In the genomic region with DNA sequence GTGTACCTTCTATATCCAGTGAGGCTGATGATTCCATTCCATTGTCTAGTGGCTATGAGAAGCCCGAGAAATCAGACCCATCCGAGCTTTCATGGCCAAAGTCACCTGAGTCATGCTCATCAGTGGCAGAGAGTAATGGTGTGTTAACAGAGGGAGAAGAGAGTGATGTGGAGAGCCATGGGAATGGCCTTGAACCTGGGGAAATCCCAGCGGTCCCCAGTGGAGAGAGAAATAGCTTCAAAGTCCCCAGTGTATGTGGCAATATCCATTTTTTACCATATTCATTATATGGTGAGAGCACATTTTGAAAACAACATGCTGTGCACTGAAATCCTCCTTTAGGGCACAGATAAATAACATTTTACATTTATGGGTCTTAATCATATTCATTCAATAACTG, we compare ENCODE assay signal across 1 cellular context.
TF ChIP-seq lines count a peak whose summit lies in the region.

No MANE protein-coding gene starts in this region.

TF ChIP-seq in HepG2, 621 proteins besides CTCF, POLR2A, EP300 and RAD21 (continued from another document):
- TF ChIP-seq ZNF75D (CRISPR knock-in tag; IDR thresholded peaks at IDR 0.05; ENCODE audit: borderline replicate concordance) (no peak), ZNF432 (CRISPR knock-in tag; IDR thresholded peaks at IDR 0.05; ENCODE audit: borderline replicate concordance) (no peak), ZNF777 (CRISPR knock-in tag; IDR thresholded peaks at IDR 0.05) (no peak), MEIS1 (CRISPR knock-in tag; IDR thresholded peaks at IDR 0.05; ENCODE audit: borderline replicate concordance) (no peak), ZNF142 (CRISPR knock-in tag; IDR thresholded peaks at IDR 0.05) (no peak), HOXA5 (CRISPR knock-in tag; IDR thresholded peaks at IDR 0.05) (no peak), ZSCAN12 (CRISPR knock-in tag; IDR thresholded peaks at IDR 0.05) (no peak), ZBTB44 (CRISPR knock-in tag; IDR thresholded peaks at IDR 0.05) (no peak), SETDB1 (CRISPR knock-in tag; IDR thresholded peaks at IDR 0.05; ENCODE audit: borderline replicate concordance) (no peak), GTF2F1 (IDR thresholded peaks at IDR 0.05; ENCODE audit: low read length) (no peak), ZNF33A (CRISPR knock-in tag; IDR thresholded peaks at IDR 0.05; ENCODE audit: borderline replicate concordance) (no peak), TOPORS (CRISPR knock-in tag; IDR thresholded peaks at IDR 0.05) (no peak), ZNF329 (CRISPR knock-in tag; IDR thresholded peaks at IDR 0.05; ENCODE audit: low read depth) (no peak), ZNF761 (CRISPR knock-in tag; conservative IDR thresholded peaks at IDR 0.05) (no peak), SIN3B (IDR thresholded peaks at IDR 0.05; ENCODE audit: low read length) (no peak), NR0B2 (CRISPR knock-in tag; IDR thresholded peaks at IDR 0.05) (no peak), ZNF850 (CRISPR knock-in tag; conservative IDR thresholded peaks at IDR 0.05) (no peak), TAF15 (IDR thresholded peaks at IDR 0.05; ENCODE audit: low read depth, low read length, poor library complexity, severe bottlenecking) (no peak), HMG20A (CRISPR knock-in tag; IDR thresholded peaks at IDR 0.05; ENCODE audit: borderline replicate concordance) (no peak), SRSF4 (IDR thresholded peaks at IDR 0.05; ENCODE audit: low read depth, low read length, poor library complexity, severe bottlenecking) (no peak), ZNF251 (CRISPR knock-in tag; IDR thresholded peaks at IDR 0.05) (no peak), ARID5B (CRISPR knock-in tag; IDR thresholded peaks at IDR 0.05) (peak; percentile 31; the same call in 1 of the 2 replicates), ZNF138 (CRISPR knock-in tag; IDR thresholded peaks at IDR 0.05; ENCODE audit: low read depth) (no peak)
- TF ChIP-seq, protein P1, sequence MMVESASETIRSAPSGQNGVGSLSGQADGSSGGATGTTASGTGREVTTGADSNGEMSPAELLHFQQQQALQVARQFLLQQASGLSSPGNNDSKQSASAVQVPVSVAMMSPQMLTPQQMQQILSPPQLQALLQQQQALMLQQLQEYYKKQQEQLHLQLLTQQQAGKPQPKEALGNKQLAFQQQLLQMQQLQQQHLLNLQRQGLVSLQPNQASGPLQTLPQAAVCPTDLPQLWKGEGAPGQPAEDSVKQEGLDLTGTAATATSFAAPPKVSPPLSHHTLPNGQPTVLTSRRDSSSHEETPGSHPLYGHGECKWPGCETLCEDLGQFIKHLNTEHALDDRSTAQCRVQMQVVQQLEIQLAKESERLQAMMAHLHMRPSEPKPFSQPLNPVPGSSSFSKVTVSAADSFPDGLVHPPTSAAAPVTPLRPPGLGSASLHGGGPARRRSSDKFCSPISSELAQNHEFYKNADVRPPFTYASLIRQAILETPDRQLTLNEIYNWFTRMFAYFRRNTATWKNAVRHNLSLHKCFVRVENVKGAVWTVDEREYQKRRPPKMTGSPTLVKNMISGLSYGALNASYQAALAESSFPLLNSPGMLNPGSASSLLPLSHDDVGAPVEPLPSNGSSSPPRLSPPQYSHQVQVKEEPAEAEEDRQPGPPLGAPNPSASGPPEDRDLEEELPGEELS (CRISPR knock-in tag; IDR thresholded peaks at IDR 0.05) = no peak
- TF ChIP-seq, protein P2, sequence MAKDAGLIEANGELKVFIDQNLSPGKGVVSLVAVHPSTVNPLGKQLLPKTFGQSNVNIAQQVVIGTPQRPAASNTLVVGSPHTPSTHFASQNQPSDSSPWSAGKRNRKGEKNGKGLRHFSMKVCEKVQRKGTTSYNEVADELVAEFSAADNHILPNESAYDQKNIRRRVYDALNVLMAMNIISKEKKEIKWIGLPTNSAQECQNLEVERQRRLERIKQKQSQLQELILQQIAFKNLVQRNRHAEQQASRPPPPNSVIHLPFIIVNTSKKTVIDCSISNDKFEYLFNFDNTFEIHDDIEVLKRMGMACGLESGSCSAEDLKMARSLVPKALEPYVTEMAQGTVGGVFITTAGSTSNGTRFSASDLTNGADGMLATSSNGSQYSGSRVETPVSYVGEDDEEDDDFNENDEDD (CRISPR knock-in tag; IDR thresholded peaks at IDR 0.05; ENCODE audit: borderline replicate concordance) = no peak
- TF ChIP-seq, protein P3, sequence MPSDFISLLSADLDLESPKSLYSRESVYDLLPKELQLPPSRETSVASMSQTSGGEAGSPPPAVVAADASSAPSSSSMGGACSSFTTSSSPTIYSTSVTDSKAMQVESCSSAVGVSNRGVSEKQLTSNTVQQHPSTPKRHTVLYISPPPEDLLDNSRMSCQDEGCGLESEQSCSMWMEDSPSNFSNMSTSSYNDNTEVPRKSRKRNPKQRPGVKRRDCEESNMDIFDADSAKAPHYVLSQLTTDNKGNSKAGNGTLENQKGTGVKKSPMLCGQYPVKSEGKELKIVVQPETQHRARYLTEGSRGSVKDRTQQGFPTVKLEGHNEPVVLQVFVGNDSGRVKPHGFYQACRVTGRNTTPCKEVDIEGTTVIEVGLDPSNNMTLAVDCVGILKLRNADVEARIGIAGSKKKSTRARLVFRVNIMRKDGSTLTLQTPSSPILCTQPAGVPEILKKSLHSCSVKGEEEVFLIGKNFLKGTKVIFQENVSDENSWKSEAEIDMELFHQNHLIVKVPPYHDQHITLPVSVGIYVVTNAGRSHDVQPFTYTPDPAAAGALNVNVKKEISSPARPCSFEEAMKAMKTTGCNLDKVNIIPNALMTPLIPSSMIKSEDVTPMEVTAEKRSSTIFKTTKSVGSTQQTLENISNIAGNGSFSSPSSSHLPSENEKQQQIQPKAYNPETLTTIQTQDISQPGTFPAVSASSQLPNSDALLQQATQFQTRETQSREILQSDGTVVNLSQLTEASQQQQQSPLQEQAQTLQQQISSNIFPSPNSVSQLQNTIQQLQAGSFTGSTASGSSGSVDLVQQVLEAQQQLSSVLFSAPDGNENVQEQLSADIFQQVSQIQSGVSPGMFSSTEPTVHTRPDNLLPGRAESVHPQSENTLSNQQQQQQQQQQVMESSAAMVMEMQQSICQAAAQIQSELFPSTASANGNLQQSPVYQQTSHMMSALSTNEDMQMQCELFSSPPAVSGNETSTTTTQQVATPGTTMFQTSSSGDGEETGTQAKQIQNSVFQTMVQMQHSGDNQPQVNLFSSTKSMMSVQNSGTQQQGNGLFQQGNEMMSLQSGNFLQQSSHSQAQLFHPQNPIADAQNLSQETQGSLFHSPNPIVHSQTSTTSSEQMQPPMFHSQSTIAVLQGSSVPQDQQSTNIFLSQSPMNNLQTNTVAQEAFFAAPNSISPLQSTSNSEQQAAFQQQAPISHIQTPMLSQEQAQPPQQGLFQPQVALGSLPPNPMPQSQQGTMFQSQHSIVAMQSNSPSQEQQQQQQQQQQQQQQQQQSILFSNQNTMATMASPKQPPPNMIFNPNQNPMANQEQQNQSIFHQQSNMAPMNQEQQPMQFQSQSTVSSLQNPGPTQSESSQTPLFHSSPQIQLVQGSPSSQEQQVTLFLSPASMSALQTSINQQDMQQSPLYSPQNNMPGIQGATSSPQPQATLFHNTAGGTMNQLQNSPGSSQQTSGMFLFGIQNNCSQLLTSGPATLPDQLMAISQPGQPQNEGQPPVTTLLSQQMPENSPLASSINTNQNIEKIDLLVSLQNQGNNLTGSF (CRISPR knock-in tag; IDR thresholded peaks at IDR 0.05) = no peak
